11 cellular contexts compared by ENCODE assay signal in the genomic region with DNA sequence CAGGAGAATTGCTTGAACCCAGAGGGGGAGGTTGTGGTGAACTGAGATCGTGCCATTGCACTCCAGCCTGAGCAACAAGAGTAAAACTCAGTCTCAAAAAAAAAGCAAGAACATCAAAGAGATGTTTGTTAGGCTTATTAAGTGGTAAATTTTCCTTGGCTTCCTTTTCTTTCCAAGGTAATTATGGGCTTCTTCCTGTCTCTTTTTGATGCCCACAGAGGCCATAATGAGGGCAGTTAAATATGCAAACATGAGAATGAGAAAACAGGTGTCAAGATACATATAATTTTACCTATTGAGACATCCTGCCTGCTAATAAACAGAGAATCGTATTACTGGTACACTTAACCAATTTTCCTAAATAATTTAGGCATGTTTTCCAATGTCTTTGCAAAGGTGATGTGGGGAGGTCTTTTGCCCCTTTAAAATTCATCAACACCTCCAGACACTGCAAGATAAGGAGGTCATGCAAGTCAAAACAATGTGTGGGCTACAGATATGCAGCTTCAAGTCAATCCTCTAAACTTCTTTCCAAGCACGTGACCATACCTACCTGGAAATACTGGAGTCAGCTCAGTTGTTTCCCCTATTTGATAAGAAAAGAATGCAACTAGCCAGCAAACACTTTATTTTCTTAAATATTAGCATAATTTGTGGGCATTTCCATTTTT. TPM values are rescaled to one million over a fixed set of nuclear protein-coding genes. Genes with fewer than 3 reads are reported as not detected.
DNase-seq lines count a peak whose midpoint lies in the region; ATAC-seq and TF ChIP-seq lines count a peak whose summit lies in the region.
"Had no signal": no experiment of that assay in that cellular context is flagged by ENCODE, and none has a peak within 500 bp of the region (broad histone marks: within the 10 kb centered on the region; RNA-seq: fewer than 3 reads in every experiment).

No MANE protein-coding gene starts in this region.

- intact Hi-C loops in natural killer cell (cut with micrococcal nuclease), result no loop called here

- no peak overlapping the region for H2AFZ ChIP-seq in Karpas-422 (ENCODE audit: low read length)

- DNase-seq in T-helper 1 cell, result no peak
- no peak for DNase-seq in Karpas-422
- DNase-seq in activated naive CD8-positive, alpha-beta T cell treated with anti-CD3 and anti-CD28 coated beads for 36 hours, result no peak
- no peak for DNase-seq in natural killer cell
- no peak for DNase-seq in stimulated activated CD4-positive, alpha-beta T cell treated with anti-CD3 and anti-CD28 coated beads, Interleukin-4, amount 100 ng/mL, for 1 hour
- no peak for DNase-seq in NCI-H2171 treated with DMSO at 0.1 percent for 48 hours (lab: John Stamatoyannopoulos, UW)
- DNase-seq in hepatic stellate cell (ENCODE audit: low spot score), result no peak
- DNase-seq: NCI-H1436, nucleus accumbens had no signal

- H3K4me3 Mint-ChIP-seq in T-helper 1 cell treated with Interleukin-12 subunit alpha and Interleukin-12 subunit beta and Interleukin-4 antibody, amounts not matched to agents 30 μg/mL and 1 μg/mL, for 36 hours, result peak overlapping the region; percentile 86
- peak overlapping the region; percentile 83 for H3K4me3 Mint-ChIP-seq in activated naive CD8-positive, alpha-beta T cell treated with anti-CD3 and anti-CD28 coated beads for 36 hours
- H3K4me3 Mint-ChIP-seq in natural killer cell, result peak overlapping the region; percentile 71

- peaks cover 57% of the 10 kb centered on the region for H3K4me1 ChIP-seq in Karpas-422 (ENCODE audit: low read length)

- H3K9me3 Mint-ChIP-seq in T-helper 1 cell treated with Interleukin-12 subunit alpha and Interleukin-12 subunit beta and Interleukin-4 antibody, amounts not matched to agents 30 μg/mL and 1 μg/mL, for 36 hours, result no peaks in the 10 kb centered on the region
- H3K9me3 Mint-ChIP-seq in activated naive CD8-positive, alpha-beta T cell treated with anti-CD3 and anti-CD28 coated beads for 36 hours, result no peaks in the 10 kb centered on the region
- no peaks in the 10 kb centered on the region for H3K9me3 Mint-ChIP-seq in natural killer cell

- peaks cover 36% of the 10 kb centered on the region for H4K20me1 ChIP-seq in Karpas-422 (ENCODE audit: insufficient read depth, low read depth, low read length)

- H3K27me3 Mint-ChIP-seq in T-helper 1 cell treated with Interleukin-12 subunit alpha and Interleukin-12 subunit beta and Interleukin-4 antibody, amounts not matched to agents 30 μg/mL and 1 μg/mL, for 36 hours (ENCODE audit: low read depth), result no peaks in the 10 kb centered on the region
- no peaks in the 10 kb centered on the region for H3K27me3 Mint-ChIP-seq in activated naive CD8-positive, alpha-beta T cell treated with anti-CD3 and anti-CD28 coated beads for 36 hours
- H3K27me3 Mint-ChIP-seq in natural killer cell (ENCODE audit: low read depth in 2 of 2), result no peaks in the 10 kb centered on the region

- H3K27me3 ChIP-seq in Karpas-422 (ENCODE audit: low read length), result no peaks in the 10 kb centered on the region

- no peaks in the 10 kb centered on the region for H3K9me2 ChIP-seq in Karpas-422 (replicated peaks; ENCODE audit: insufficient read depth, low read length)

- H3K36me3 ChIP-seq in Karpas-422 (ENCODE audit: insufficient read depth, low read length), result peaks cover 21% of the 10 kb centered on the region

- peak overlapping the region; percentile 97 for H3K4me2 ChIP-seq in Karpas-422 (ENCODE audit: low read depth, low read length, poor library complexity, severe bottlenecking)

- H3K4me3 ChIP-seq in Karpas-422 (ENCODE audit: low read length), result peak overlapping the region; percentile 71

- peak overlapping the region; percentile 94 for H3K27ac ChIP-seq in Karpas-422 (ENCODE audit: low read length)

- H3K4me1 Mint-ChIP-seq in T-helper 1 cell treated with Interleukin-12 subunit alpha and Interleukin-12 subunit beta and Interleukin-4 antibody, amounts not matched to agents 30 μg/mL and 1 μg/mL, for 36 hours (ENCODE audit: low read depth), result peaks cover 44% of the 10 kb centered on the region
- H3K4me1 Mint-ChIP-seq in activated naive CD8-positive, alpha-beta T cell treated with anti-CD3 and anti-CD28 coated beads for 36 hours, result peaks cover 47% of the 10 kb centered on the region
- peaks cover 41 to 42% of the 10 kb centered on the region in 2 donors for H3K4me1 Mint-ChIP-seq in natural killer cell

- H3K27ac Mint-ChIP-seq in T-helper 1 cell treated with Interleukin-12 subunit alpha and Interleukin-12 subunit beta and Interleukin-4 antibody, amounts not matched to agents 30 μg/mL and 1 μg/mL, for 36 hours, result no peak overlapping the region
- no peak overlapping the region for H3K27ac Mint-ChIP-seq in activated naive CD8-positive, alpha-beta T cell treated with anti-CD3 and anti-CD28 coated beads for 36 hours
- H3K27ac Mint-ChIP-seq in natural killer cell, result peak overlapping the region in 1 of 2 donors; percentile 83

- ATAC-seq in natural killer cell, result no peak
- ATAC-seq: Panc1 had no signal

- peaks cover 25% of the 10 kb centered on the region for H3K36me3 Mint-ChIP-seq in T-helper 1 cell treated with Interleukin-12 subunit alpha and Interleukin-12 subunit beta and Interleukin-4 antibody, amounts not matched to agents 30 μg/mL and 1 μg/mL, for 36 hours (ENCODE audit: low read depth)
- H3K36me3 Mint-ChIP-seq in activated naive CD8-positive, alpha-beta T cell treated with anti-CD3 and anti-CD28 coated beads for 36 hours, result peaks cover 29% of the 10 kb centered on the region
- H3K36me3 Mint-ChIP-seq in natural killer cell, result no peaks in the 10 kb centered on the region

- peak overlapping the region; percentile 92 for H3K9ac ChIP-seq in Karpas-422 (ENCODE audit: low read length)

- TF ChIP-seq CTCF in natural killer cell (IDR thresholded peaks at IDR 0.05), result no peak

- no peaks in the 10 kb centered on the region for H3K9me3 ChIP-seq in Karpas-422 (ENCODE audit: low read length)

- peaks cover 72% of the 10 kb centered on the region for H3K79me2 ChIP-seq in Karpas-422 (ENCODE audit: low read length)

RNA-seq across cellular contexts. Expression of gene SLC39A8, which starts 2.7 kb away (rescaled TPM):
- 201 and 340 TPM in 2 replicates for total RNA-seq in Karpas-422 (2014; rRNA removed; shearing (Covaris generic); ENCODE audit: low replicate concordance)
- total RNA-seq in activated naive CD8-positive, alpha-beta T cell treated with anti-CD3 and anti-CD28 coated beads for 36 hours, result 10 to 100 TPM; 53.6 to 55.8 TPM
- 10 to 100 TPM; 18.0 to 20.0 (median 18.2) TPM for total RNA-seq in natural killer cell
